8 cellular contexts compared by ENCODE assay signal in the genomic region with DNA sequence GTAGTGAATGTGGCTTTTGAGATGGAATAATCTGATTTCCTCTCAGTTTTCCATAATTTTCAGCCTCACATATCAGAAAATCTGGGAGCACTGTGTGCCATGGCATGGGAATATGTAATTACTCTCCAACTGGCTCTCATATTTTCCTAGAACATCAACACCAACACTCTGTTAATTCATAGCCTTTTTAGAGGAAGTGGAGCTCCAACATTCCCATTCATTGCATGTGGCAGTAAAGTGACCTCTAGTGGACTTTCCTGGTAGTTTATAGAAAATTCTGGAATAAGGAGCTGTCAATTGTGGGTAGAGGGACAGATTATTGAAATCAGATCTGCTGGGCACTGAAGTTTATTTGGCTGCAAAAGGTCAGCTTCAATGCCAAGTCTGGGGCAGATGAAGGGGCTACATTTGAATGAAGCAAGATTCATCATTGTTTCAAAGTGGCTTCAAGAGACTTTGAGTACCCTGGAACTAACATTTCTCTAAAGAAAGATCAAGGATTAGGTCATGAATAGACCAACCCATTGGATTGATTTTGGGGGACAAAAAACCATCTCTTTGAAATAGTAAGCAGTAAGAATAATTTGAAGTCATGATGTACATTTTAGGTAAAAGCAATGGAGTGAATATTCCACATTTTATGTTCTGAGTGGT. TPM values are rescaled to one million over a fixed set of nuclear protein-coding genes. Genes with fewer than 3 reads are reported as not detected.
A peak's percentile ranks its signal among the peaks of the same experiment; 100 is the strongest.
DNase-seq lines count a peak whose midpoint lies in the region; ATAC-seq and TF ChIP-seq lines count a peak whose summit lies in the region.

No MANE protein-coding gene starts in this region.

- H3K9me3 ChIP-seq in Loucy (ENCODE audit: insufficient read depth, low read depth, low read length): no peaks in the 10 kb centered on the region

- no peak overlapping the region for H3K4me3 Mint-ChIP-seq in natural killer cell treated with Interleukin-12 subunit alpha and Interleukin-12 subunit beta and Interleukin-15 and Interleukin-18, amount 100 ng/mL, for 72 hours

- H3F3A ChIP-seq in Loucy (ENCODE audit: low read depth): no peaks in the 10 kb centered on the region

- no peaks in the 10 kb centered on the region for H3K27me3 ChIP-seq in Loucy (ENCODE audit: insufficient read depth, low read length, poor library complexity, severe bottlenecking)

- H3K36me3 Mint-ChIP-seq in natural killer cell treated with Interleukin-12 subunit alpha and Interleukin-12 subunit beta and Interleukin-15 and Interleukin-18, amount 100 ng/mL, for 72 hours: no peaks in the 10 kb centered on the region

- H3K27ac Mint-ChIP-seq in natural killer cell treated with Interleukin-12 subunit alpha and Interleukin-12 subunit beta and Interleukin-15 and Interleukin-18, amount 100 ng/mL, for 72 hours: peak overlapping the region in 1 of 2 donors; percentile 56

- peaks cover 11% of the 10 kb centered on the region for H3K4me1 ChIP-seq in Loucy (ENCODE audit: insufficient read depth, low read length, poor library complexity, severe bottlenecking)

- no peaks in the 10 kb centered on the region for H3K9me3 Mint-ChIP-seq in natural killer cell treated with Interleukin-12 subunit alpha and Interleukin-12 subunit beta and Interleukin-15 and Interleukin-18, amount 100 ng/mL, for 72 hours

- no peak overlapping the region for H3K4me2 ChIP-seq in Loucy (ENCODE audit: low read depth, low read length, poor library complexity, severe bottlenecking)

- TF ChIP-seq CTCF in Loucy (conservative IDR thresholded peaks at IDR 0.05; ENCODE audit: low read length): peak; percentile 78
- TF ChIP-seq CTCF in astrocyte of the cerebellum (IDR thresholded peaks at IDR 0.05; ENCODE audit: low read depth, low read length, missing control alignments): peak; percentile 80

- H3K4me3 ChIP-seq in Loucy (ENCODE audit: low read length, poor library complexity, severe bottlenecking) (no peak overlapping the region), astrocyte of the cerebellum (ENCODE audit: low read depth, low read length) (no peak overlapping the region)

- DNase-seq in G401 (ENCODE audit: low spot score) (peak; percentile 72), astrocyte of the cerebellum (ENCODE audit: low read depth) (peak; percentile 28), kidney tubule cell (ENCODE audit: low spot score) (peak; percentile 62)
- DNase-seq in natural killer cell treated with Interleukin-12 subunit alpha and Interleukin-12 subunit beta and Interleukin-15 and Interleukin-18, amount 100 ng/mL, for 72 hours (ENCODE audit: low spot score): no peak
- DNase-seq in stimulated activated CD4-positive, alpha-beta T cell treated with anti-CD3 and anti-CD28 coated beads, Interleukin-2, amount 100 ng/mL, for 48 hours: no peak

- no peak overlapping the region for H3K9ac ChIP-seq in Loucy (ENCODE audit: low read depth, low read length, poor library complexity, severe bottlenecking)

- H3K4me1 Mint-ChIP-seq in natural killer cell treated with Interleukin-12 subunit alpha and Interleukin-12 subunit beta and Interleukin-15 and Interleukin-18, amount 100 ng/mL, for 72 hours (ENCODE audit: low read depth in 2 of 2): no peaks in the 10 kb centered on the region

- H4K20me1 ChIP-seq in Loucy (ENCODE audit: insufficient read depth, low read length, poor library complexity, severe bottlenecking): no peaks in the 10 kb centered on the region

- H3K27me3 Mint-ChIP-seq in natural killer cell treated with Interleukin-12 subunit alpha and Interleukin-12 subunit beta and Interleukin-15 and Interleukin-18, amount 100 ng/mL, for 72 hours: peaks cover 29 to 36% of the 10 kb centered on the region in 2 donors

- in situ Hi-C loops in G401 (cut with HindIII; ENCODE audit: low sequenced_read_pairs) (no loop called here), astrocyte of the cerebellum (cut with HindIII; ENCODE audit: low sequenced_read_pairs) (no loop called here)

- no peaks in the 10 kb centered on the region for H3K36me3 ChIP-seq in Loucy (ENCODE audit: insufficient read depth, low read length)

- ATAC-seq in natural killer cell treated with Interleukin-12 subunit alpha and Interleukin-12 subunit beta and Interleukin-15 and Interleukin-18, amount 100 ng/mL, for 72 hours: no peak
- ATAC-seq in HG03469 (IDR thresholded peaks at IDR 0.05; ENCODE audit: unreplicated experiment) (no peak), GM21717 (IDR thresholded peaks at IDR 0.05; ENCODE audit: unreplicated experiment) (no peak)

- H3K9me2 ChIP-seq in Loucy (replicated peaks; ENCODE audit: low read depth, low read length): no peaks in the 10 kb centered on the region

- no peaks in the 10 kb centered on the region for H3K79me2 ChIP-seq in Loucy (ENCODE audit: insufficient read depth, low read length)

- peak overlapping the region; percentile 71; the same call in 1 of the 2 replicates for H2AFZ ChIP-seq in Loucy (ENCODE audit: low read length)

RNA-seq across cellular contexts. Expression of a gene that starts 23.6 kb away (rescaled TPM):
- total RNA-seq in G401 (2014; rRNA removed; shearing (Covaris generic)): 0.34 and 4.2 TPM in 2 replicates
- total RNA-seq in natural killer cell treated with Interleukin-12 subunit alpha and Interleukin-12 subunit beta and Interleukin-15 and Interleukin-18, amount 100 ng/mL, for 72 hours: 1 to 10 TPM in 1 of 2 donors, under 1 TPM in 1; 0.59 to 1.8 TPM

Comparison
In these comparisons a context has a peak if more than half of its experiments do, and no peak if none do; other contexts are left out.
1. DNase-seq: peak in G401 (single experiment), astrocyte of the cerebellum (single experiment) and kidney tubule cell (single experiment); none in natural killer cell treated with Interleukin-12 subunit alpha and Interleukin-12 subunit beta and Interleukin-15 and Interleukin-18, amount 100 ng/mL, for 72 hours (single experiment) and stimulated activated CD4-positive, alpha-beta T cell treated with anti-CD3 and anti-CD28 coated beads, Interleukin-2, amount 100 ng/mL, for 48 hours (0 of 2).